Comparison of ENCODE assay signal across 8 cellular contexts in the genomic region with DNA sequence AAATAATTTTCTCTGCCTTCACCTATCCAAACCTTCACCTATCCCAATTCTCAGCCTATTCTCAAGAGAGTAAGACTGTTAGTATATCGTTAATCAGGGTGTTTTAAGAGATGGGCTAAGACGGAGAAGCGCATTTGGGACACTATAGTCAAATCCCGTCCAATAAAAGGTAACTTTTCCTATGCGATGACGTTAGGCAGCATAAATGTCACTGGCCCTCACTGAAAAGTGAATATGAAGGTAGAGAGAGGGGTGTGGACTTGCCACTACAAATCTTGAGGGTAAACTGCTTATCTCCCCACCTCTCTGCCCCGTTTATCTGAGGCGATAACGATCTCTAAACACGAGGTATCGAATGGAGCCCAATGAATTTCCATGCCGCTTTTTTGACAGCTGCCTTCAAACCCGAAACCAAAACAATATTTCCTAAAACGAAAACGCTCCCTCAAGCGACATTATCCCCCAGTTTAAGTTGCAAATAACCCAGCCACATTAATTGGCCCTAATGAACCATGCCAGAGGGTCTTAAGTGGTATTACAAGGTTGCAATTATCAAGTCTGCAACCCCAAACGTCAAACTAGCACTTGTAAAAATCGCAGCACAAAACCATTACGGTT. TPM values are rescaled to one million over a fixed set of nuclear protein-coding genes. Genes with fewer than 3 reads are reported as not detected.
DNase-seq lines count a peak whose midpoint lies in the region; FAIRE-seq and TF ChIP-seq lines count a peak whose summit lies in the region.

No MANE protein-coding gene starts in this region.

- H3K27me3 Mint-ChIP-seq in activated T-helper 1 cell treated with anti-CD3 and anti-CD28 coated beads, Interleukin-12 subunit alpha, Interleukin-12 subunit beta, Interleukin-2, Interleukin-4 antibody, amounts not matched to agents 30 ng/mL and 10 ng/mL and 1 ng/mL, durations not matched to agents 14 hours and 24 hours and 36 hours (ENCODE audit: insufficient read depth): no peaks in the 10 kb centered on the region

- H3K4me2 ChIP-seq in hepatocyte: peak overlapping the region; percentile 93

- no peaks in the 10 kb centered on the region for H3K9me2 ChIP-seq in hepatocyte (replicated peaks; ENCODE audit: insufficient read depth)

- intact Hi-C loops in activated T-helper 1 cell treated with anti-CD3 and anti-CD28 coated beads, Interleukin-12 subunit alpha, Interleukin-12 subunit beta, Interleukin-2, Interleukin-4 antibody, amounts not matched to agents 30 ng/mL and 10 ng/mL and 1 ng/mL, durations not matched to agents 14 hours and 24 hours and 36 hours (cut with micrococcal nuclease): loop anchor here (2.0 to 5.0 kb wide), 4 partner anchors 49 to 479 kb away; no protein-coding TSS in a partner anchor

- H3K27me3 ChIP-seq in hepatocyte: no peaks in the 10 kb centered on the region

- no peaks in the 10 kb centered on the region for H3K36me3 ChIP-seq in hepatocyte (replicated peaks; ENCODE audit: insufficient read depth, low read depth)

- H3K9me3 Mint-ChIP-seq in activated T-helper 1 cell treated with anti-CD3 and anti-CD28 coated beads, Interleukin-12 subunit alpha, Interleukin-12 subunit beta, Interleukin-2, Interleukin-4 antibody, amounts not matched to agents 30 ng/mL and 10 ng/mL and 1 ng/mL, durations not matched to agents 14 hours and 24 hours and 36 hours: no peaks in the 10 kb centered on the region

- H3K4me3 ChIP-seq in hepatocyte (peak overlapping the region; percentile 98), skin epidermis (peak overlapping the region; percentile 57 to 98 (median 82))

- peaks cover 67% of the 10 kb centered on the region for H3K4me1 Mint-ChIP-seq in activated T-helper 1 cell treated with anti-CD3 and anti-CD28 coated beads, Interleukin-12 subunit alpha, Interleukin-12 subunit beta, Interleukin-2, Interleukin-4 antibody, amounts not matched to agents 30 ng/mL and 10 ng/mL and 1 ng/mL, durations not matched to agents 14 hours and 24 hours and 36 hours (ENCODE audit: low read depth)

- H3K27ac ChIP-seq in hepatocyte (peak overlapping the region; percentile 100), skin epidermis (peak overlapping the region in 20 of 21 experiments; percentile 94 to 100 (median 98))

- H2AFZ ChIP-seq in hepatocyte: no peak overlapping the region

- peaks cover 13% of the 10 kb centered on the region for H3K4me1 ChIP-seq in hepatocyte (ENCODE audit: insufficient read depth)

- peaks cover 62% of the 10 kb centered on the region for H3K79me2 ChIP-seq in hepatocyte

- H3K9me3 ChIP-seq in hepatocyte (ENCODE audit: low read depth): no peaks in the 10 kb centered on the region

- CTCF ChIA-PET in GM10248 (lab: Yijun Ruan, JAX): interaction anchor here (0.7 to 2.1 kb wide), 3 partner anchors 289 to 423 kb away, joined by 3 to 6 read pairs (median 5); no protein-coding TSS in a partner anchor

- peak overlapping the region; percentile 92 for H3K4me3 Mint-ChIP-seq in activated T-helper 1 cell treated with anti-CD3 and anti-CD28 coated beads, Interleukin-12 subunit alpha, Interleukin-12 subunit beta, Interleukin-2, Interleukin-4 antibody, amounts not matched to agents 30 ng/mL and 10 ng/mL and 1 ng/mL, durations not matched to agents 14 hours and 24 hours and 36 hours

- peak; percentile 14 for DNase-seq in stimulated activated CD4-positive, alpha-beta T cell treated with anti-CD3 and anti-CD28 coated beads, Interleukin-4, amount 100 ng/mL, for 24 hours
- no peak for DNase-seq in stimulated activated CD4-positive, alpha-beta T cell treated with anti-CD3 and anti-CD28 coated beads, Interleukin-2, amount 100 ng/mL, for 48 hours
- peak; percentile 14 for DNase-seq in activated T-helper 1 cell treated with anti-CD3 and anti-CD28 coated beads, Interleukin-12 subunit alpha, Interleukin-12 subunit beta, Interleukin-2, Interleukin-4 antibody, amounts not matched to agents 30 ng/mL and 10 ng/mL and 1 ng/mL, durations not matched to agents 14 hours and 24 hours and 36 hours (ENCODE audit: low spot score)
- DNase-seq in hepatocyte (ENCODE audit: low spot score): peak; percentile 4
- DNase-seq in NCI-H510A treated with DMSO at 0.1 percent for 48 hours (lab: John Stamatoyannopoulos, UW): no peak
- no peak for DNase-seq in frontal cortex (ENCODE audit: low spot score in 2 of 2)
- no peak for DNase-seq in GM10248 (ENCODE audit: extremely low spot score)

- POLR2A ChIA-PET in GM10248 (lab: Yijun Ruan, JAX): no interaction called here

- WGBS in hepatocyte (ENCODE audit: low lambda C conversion rate, missing lambda C conversion rate): 11% methylated on average over 19 of the region's 19 CpGs

- TF ChIP-seq CTCF in hepatocyte (IDR thresholded peaks at IDR 0.05; ENCODE audit: poor library complexity) (no peak), GM10248 (IDR thresholded peaks at IDR 0.05; ENCODE audit: control extremely low read depth, extremely low read depth, low read depth, missing control alignments) (no peak)

- no peak for FAIRE-seq in frontal cortex (lab: Jason Lieb, UNC)

- H3K36me3 Mint-ChIP-seq in activated T-helper 1 cell treated with anti-CD3 and anti-CD28 coated beads, Interleukin-12 subunit alpha, Interleukin-12 subunit beta, Interleukin-2, Interleukin-4 antibody, amounts not matched to agents 30 ng/mL and 10 ng/mL and 1 ng/mL, durations not matched to agents 14 hours and 24 hours and 36 hours (ENCODE audit: low read depth): peaks cover 34% of the 10 kb centered on the region

- H4K20me1 ChIP-seq in hepatocyte (ENCODE audit: insufficient read depth, poor library complexity, severe bottlenecking): peaks cover 38% of the 10 kb centered on the region

- peak overlapping the region; percentile 80 for H3K27ac Mint-ChIP-seq in activated T-helper 1 cell treated with anti-CD3 and anti-CD28 coated beads, Interleukin-12 subunit alpha, Interleukin-12 subunit beta, Interleukin-2, Interleukin-4 antibody, amounts not matched to agents 30 ng/mL and 10 ng/mL and 1 ng/mL, durations not matched to agents 14 hours and 24 hours and 36 hours

RNA-seq across cellular contexts. Expression of gene NR3C1, which starts 1.5 kb away (rescaled TPM):
- 62.7 TPM in 2 replicates for total RNA-seq in activated T-helper 1 cell treated with anti-CD3 and anti-CD28 coated beads, Interleukin-12 subunit alpha, Interleukin-12 subunit beta, Interleukin-2, Interleukin-4 antibody, amounts not matched to agents 30 ng/mL and 10 ng/mL and 1 ng/mL, durations not matched to agents 14 hours and 24 hours and 36 hours
- total RNA-seq in hepatocyte (53.2 and 60.5 TPM in 2 replicates), frontal cortex (13.0 TPM)
- polyA plus RNA-seq in hepatocyte: 41.0 and 55.4 TPM in 2 replicates

Comparison
In these comparisons a context has a peak if more than half of its experiments do, and no peak if none do; other contexts are left out.
1. DNase-seq: peak in stimulated activated CD4-positive, alpha-beta T cell treated with anti-CD3 and anti-CD28 coated beads, Interleukin-4, amount 100 ng/mL, for 24 hours (single experiment), activated T-helper 1 cell treated with anti-CD3 and anti-CD28 coated beads, Interleukin-12 subunit alpha, Interleukin-12 subunit beta, Interleukin-2, Interleukin-4 antibody, amounts not matched to agents 30 ng/mL and 10 ng/mL and 1 ng/mL, durations not matched to agents 14 hours and 24 hours and 36 hours (single experiment) and hepatocyte (single experiment); none in stimulated activated CD4-positive, alpha-beta T cell treated with anti-CD3 and anti-CD28 coated beads, Interleukin-2, amount 100 ng/mL, for 48 hours (0 of 2), NCI-H510A treated with DMSO at 0.1 percent for 48 hours (single experiment), frontal cortex (0 of 2) and GM10248 (single experiment).